ENCODE assay signal across 14 cellular contexts in the genomic region with DNA sequence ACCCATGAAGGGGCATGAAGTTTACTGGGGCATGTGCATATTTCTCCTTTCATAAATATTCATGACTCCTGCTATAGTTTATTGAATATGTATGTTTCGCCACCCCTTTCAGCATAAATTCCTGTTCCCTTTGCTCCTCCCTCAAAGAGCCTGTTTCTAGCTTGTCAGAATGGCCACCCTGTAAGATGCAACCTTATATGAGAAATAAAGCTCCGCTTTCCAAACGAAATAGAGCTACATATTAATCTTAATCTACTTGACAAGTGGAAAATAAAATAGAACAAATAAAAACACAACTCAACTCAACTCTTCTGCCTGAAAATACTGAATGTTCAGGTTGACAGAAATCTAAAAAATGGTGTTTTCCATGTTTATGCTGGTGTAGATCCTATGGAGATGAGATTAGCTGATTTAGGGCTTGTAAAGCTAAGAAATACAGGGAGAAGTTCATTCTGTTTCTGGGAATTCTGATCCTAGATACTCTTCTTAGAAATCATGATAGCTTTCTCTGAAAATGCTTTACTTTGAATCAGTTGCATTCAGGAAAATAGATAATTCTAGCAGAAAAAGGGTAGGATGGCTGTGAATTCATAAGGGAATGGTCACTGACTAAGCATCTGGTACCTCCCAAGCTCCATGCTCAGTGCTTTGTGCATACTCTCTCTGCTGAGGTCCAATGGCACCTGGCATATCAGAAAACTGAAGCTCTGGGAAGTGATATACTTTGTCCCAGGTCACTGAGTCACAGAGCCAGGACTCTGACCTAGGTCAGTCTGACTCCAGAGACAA.
DNase-seq lines count a peak whose midpoint lies in the region; ATAC-seq, FAIRE-seq and TF ChIP-seq lines count a peak whose summit lies in the region.
"Had no signal": no experiment of that assay in that cellular context is flagged by ENCODE, and none has a peak within 500 bp of the region (broad histone marks: within the 10 kb centered on the region; RNA-seq: fewer than 3 reads in every experiment).

No MANE protein-coding gene starts in this region.

- no peaks in the 10 kb centered on the region for H3K27me3 ChIP-seq in CD8-positive, alpha-beta memory T cell (ENCODE audit: insufficient read depth, low read length, poor library complexity, severe bottlenecking)
- H3K27me3 ChIP-seq in PC-9 (ENCODE audit: insufficient read depth, low read depth) (no peaks in the 10 kb centered on the region), K562 (ENCODE audit: control insufficient read depth in 2 of 2, insufficient read depth in 2 of 2, low read length in 2 of 2) (no peaks in the 10 kb centered on the region), small intestine (ENCODE audit: control insufficient read depth in 2 of 2, insufficient read depth in 2 of 2, low read length in 2 of 2) (peaks cover 0 to under 1% of the 10 kb centered on the region in 2 donors)
- H3K27me3 ChIP-seq: BLaER1 had no signal

- no peaks in the 10 kb centered on the region for H3K79me2 ChIP-seq in PC-9 (ENCODE audit: low read depth)
- H3K79me2 ChIP-seq in K562 (ENCODE audit: control insufficient read depth, insufficient read depth, low read length), result peaks cover 23% of the 10 kb centered on the region

- FAIRE-seq in K562 (lab: Jason Lieb, UNC), result peak; percentile 73
- FAIRE-seq in small intestine (lab: Jason Lieb, UNC), result no peak

- H3K9me2 ChIP-seq in PC-9 (ENCODE audit: insufficient read depth), result no peaks in the 10 kb centered on the region

- no peak overlapping the region for H2AFZ ChIP-seq in PC-9
- peak overlapping the region; percentile 67 for H2AFZ ChIP-seq in K562 (ENCODE audit: low read depth, low read length)

- no peaks in the 10 kb centered on the region for H3K4me1 Mint-ChIP-seq in CD8-positive, alpha-beta memory T cell

- WGBS in K562 (ENCODE audit: insufficient coverage, low coverage, missing lambda C conversion rate), result 0% methylated on average over 3 of the region's 3 CpGs
- WGBS in small intestine, 3 donors, result 77 to 92% (median 91%) methylated on average over 3 of the region's 3 CpGs

- no peaks in the 10 kb centered on the region for H3K9me3 Mint-ChIP-seq in CD8-positive, alpha-beta memory T cell

- H3K9ac ChIP-seq in K562 (ENCODE audit: insufficient read depth in 1 of 2, low read depth in 2 of 2, low read length in 2 of 2), result peak overlapping the region; percentile 63 to 69; a peak in 3 of 4 replicates
- H3K9ac ChIP-seq: BLaER1 had no signal

- no peak overlapping the region for H3K4me3 ChIP-seq in CD8-positive, alpha-beta memory T cell (ENCODE audit: low read length)
- H3K4me3 ChIP-seq in PC-9 (no peak overlapping the region), K562 (peak overlapping the region; percentile 10; the same call in 1 of the 2 replicates), small intestine (ENCODE audit: low read depth in 1 of 2, low read length in 2 of 2) (no peak overlapping the region)
- H3K4me3 ChIP-seq: BLaER1 had no signal

- POLR2A ChIA-PET in CD8-positive, alpha-beta memory T cell (lab: Charles Lee), result no interaction called here
- POLR2A ChIA-PET in PC-9 (lab: Charles Lee; ENCODE audit: unreplicated experiment) (no interaction called here), K562 (lab: Yijun Ruan, JAX) (interaction anchor here (1.0 to 1.1 kb wide), 3 partner anchors 10 to 95 kb away, joined by 3 to 4 read pairs (median 4); no protein-coding TSS in a partner anchor)

- peak overlapping the region; percentile 66 for H3K27ac ChIP-seq in CD8-positive, alpha-beta memory T cell (ENCODE audit: low read depth, low read length)
- H3K27ac ChIP-seq in PC-9 (peak overlapping the region; percentile 93), K562 (ENCODE audit: extremely low read depth, low read depth, low read length) (peak overlapping the region; percentile 94), small intestine (ENCODE audit: low read depth in 1 of 2, low read length in 1 of 2) (no peak overlapping the region)
- H3K27ac ChIP-seq: 22Rv1, BLaER1 had no signal

- ATAC-seq in K562 (peak; percentile 76), GM21786 (IDR thresholded peaks at IDR 0.05; ENCODE audit: unreplicated experiment) (no peak), HG03025 (IDR thresholded peaks at IDR 0.05; ENCODE audit: low FRiP score, unreplicated experiment) (no peak)

- TF ChIP-seq EP300 in K562 (IDR thresholded peaks at IDR 0.05; ENCODE audit: low read length), result peak; percentile 94

- no peaks in the 10 kb centered on the region for H3K9me1 ChIP-seq in K562 (ENCODE audit: control insufficient read depth, insufficient read depth, low read length)

- BruUV-seq in PC-9 (replicated peaks; lab: Mats Ljungman, UMichigan) (no TSS peak), K562 (replicated peaks; lab: Mats Ljungman, UMichigan) (no TSS peak)

- peaks cover 4 to 36% of the 10 kb centered on the region in 2 donors for H3K27me3 Mint-ChIP-seq in CD8-positive, alpha-beta memory T cell

- no peaks in the 10 kb centered on the region for H3K36me3 Mint-ChIP-seq in CD8-positive, alpha-beta memory T cell
- H3K36me3 Mint-ChIP-seq: IgD-negative memory B cell had no signal

- TF ChIP-seq POLR2A in K562 (conservative IDR thresholded peaks at IDR 0.05), result no peak

- H4K20me1 ChIP-seq in PC-9 (ENCODE audit: insufficient read depth) (no peaks in the 10 kb centered on the region), K562 (replicated peaks; ENCODE audit: control insufficient read depth, insufficient read depth, low read length) (no peaks in the 10 kb centered on the region)
- H4K20me1 ChIP-seq: BLaER1 had no signal

- CTCF ChIA-PET in CD8-positive, alpha-beta memory T cell (lab: Charles Lee), result no interaction called here
- CTCF ChIA-PET in PC-9 (lab: Charles Lee), result no interaction called here
- CTCF ChIA-PET in K562 (lab: Yijun Ruan, JAX; ENCODE audit: low intra/inter-chr PET ratio), result no interaction called here

- H3F3A ChIP-seq in PC-9 (ENCODE audit: insufficient read depth, low read depth), result peaks cover 10% of the 10 kb centered on the region; the same call in 1 of the 2 replicates

- TF ChIP-seq CTCF in PC-9 (conservative IDR thresholded peaks at IDR 0.05) (no peak), K562 (IDR thresholded peaks at IDR 0.05 in 2 of 3, conservative IDR thresholded peaks at IDR 0.05 in 1 of 3; ENCODE audit: insufficient read depth in 2 of 3, low read depth in 1 of 3, low read length in 3 of 3) (no peak)

- H3K4me3 Mint-ChIP-seq in CD8-positive, alpha-beta memory T cell, result no peak overlapping the region
- H3K4me3 Mint-ChIP-seq: H9, IgD-negative memory B cell had no signal

- H3K4me2 ChIP-seq in PC-9, result peak overlapping the region; percentile 57; the same call in 1 of the 2 replicates
- H3K4me2 ChIP-seq in K562 (ENCODE audit: insufficient read depth, low read length), result peak overlapping the region; percentile 67
- H3K4me2 ChIP-seq: BLaER1 had no signal

- H3K4me1 ChIP-seq in CD8-positive, alpha-beta memory T cell (ENCODE audit: insufficient read depth, low read length), result no peaks in the 10 kb centered on the region
- H3K4me1 ChIP-seq in PC-9 (replicated peaks; ENCODE audit: insufficient read depth), result peaks cover 43% of the 10 kb centered on the region
- peaks cover 18 to 48% of the 10 kb centered on the region in 2 experiments for H3K4me1 ChIP-seq in K562 (replicated peaks in 1 of 2; ENCODE audit: control insufficient read depth in 2 of 2, insufficient read depth in 2 of 2, low read length in 2 of 2)
- no peaks in the 10 kb centered on the region for H3K4me1 ChIP-seq in small intestine (ENCODE audit: control insufficient read depth in 2 of 2, insufficient read depth in 1 of 2, low read depth in 1 of 2, low read length in 1 of 2)
- H3K4me1 ChIP-seq: BLaER1 had no signal

- intact Hi-C loops in PC-9 (cut with micrococcal nuclease; ENCODE audit: unreplicated experiment) (loop anchor here (2.0 to 10.0 kb wide), 5 partner anchors 122 to 546 kb away; a partner anchor contains a TSS), K562 (cut with micrococcal nuclease) (loop anchor here (1.0 to 5.0 kb wide), 3 partner anchors 58 to 184 kb away; a partner anchor contains a TSS)

- H3K27ac Mint-ChIP-seq in CD8-positive, alpha-beta memory T cell, result no peak overlapping the region
- H3K27ac Mint-ChIP-seq: H9, IgD-negative memory B cell had no signal

- TF ChIP-seq RAD21 in K562 (CRISPR knock-in tag; conservative IDR thresholded peaks at IDR 0.05 in 1 of 2, IDR thresholded peaks at IDR 0.05 in 1 of 2), result no peak

- H3K36me3 ChIP-seq in CD8-positive, alpha-beta memory T cell (ENCODE audit: insufficient read depth, low read length), result no peaks in the 10 kb centered on the region
- H3K36me3 ChIP-seq in PC-9 (ENCODE audit: low read depth) (no peaks in the 10 kb centered on the region), K562 (ENCODE audit: control insufficient read depth, insufficient read depth, low read length) (peaks cover 6% of the 10 kb centered on the region; the same call in 2 of the 3 replicates), small intestine (ENCODE audit: control insufficient read depth in 2 of 2, insufficient read depth in 2 of 2, low read length in 2 of 2) (no peaks in the 10 kb centered on the region)
- H3K36me3 ChIP-seq: BLaER1 had no signal

- H3K9me3 ChIP-seq in CD8-positive, alpha-beta memory T cell (ENCODE audit: low read length), result no peaks in the 10 kb centered on the region
- H3K9me3 ChIP-seq in PC-9 (ENCODE audit: insufficient read depth, low read depth) (no peaks in the 10 kb centered on the region), K562 (replicated peaks; ENCODE audit: control insufficient read depth, insufficient read depth, low read depth, low read length) (peaks cover 15% of the 10 kb centered on the region), small intestine (ENCODE audit: control insufficient read depth, low read depth) (no peaks in the 10 kb centered on the region)
- H3K9me3 ChIP-seq: BLaER1 had no signal

- in situ Hi-C loops in K562 (cut with MboI), result loop anchor here (5.0 to 10.0 kb wide), 6 partner anchors 98 to 726 kb away; no protein-coding TSS in a partner anchor

- no peak for DNase-seq in CD8-positive, alpha-beta memory T cell
- DNase-seq in PC-9 (no peak), K562 (ENCODE audit: extremely low read depth in 1 of 4, low spot score in 3 of 4) (peak in 2 of 4 experiments; percentile 45 to 72), small intestine (peak; percentile 68), NCI-H510A (lab: John Stamatoyannopoulos, UW) (no peak)
- DNase-seq: AML-193, DMS 273 treated with DMSO at 0.1 percent for 48 hours, GOT3, H9 had no signal

TF ChIP-seq in K562, 482 proteins besides CTCF, POLR2A, EP300 and RAD21 (continues in another document):
- TF ChIP-seq TRIM24 (IDR thresholded peaks at IDR 0.05), result peak in 1 of 2 experiments; percentile 6; a peak in 1 of 4 replicates
- TF ChIP-seq, protein P1, sequence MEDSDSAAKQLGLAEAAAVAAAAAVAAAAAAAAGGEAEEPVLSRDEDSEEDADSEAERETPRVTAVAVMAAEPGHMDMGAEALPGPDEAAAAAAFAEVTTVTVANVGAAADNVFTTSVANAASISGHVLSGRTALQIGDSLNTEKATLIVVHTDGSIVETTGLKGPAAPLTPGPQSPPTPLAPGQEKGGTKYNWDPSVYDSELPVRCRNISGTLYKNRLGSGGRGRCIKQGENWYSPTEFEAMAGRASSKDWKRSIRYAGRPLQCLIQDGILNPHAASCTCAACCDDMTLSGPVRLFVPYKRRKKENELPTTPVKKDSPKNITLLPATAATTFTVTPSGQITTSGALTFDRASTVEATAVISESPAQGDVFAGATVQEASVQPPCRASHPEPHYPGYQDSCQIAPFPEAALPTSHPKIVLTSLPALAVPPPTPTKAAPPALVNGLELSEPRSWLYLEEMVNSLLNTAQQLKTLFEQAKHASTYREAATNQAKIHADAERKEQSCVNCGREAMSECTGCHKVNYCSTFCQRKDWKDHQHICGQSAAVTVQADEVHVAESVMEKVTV (CRISPR knock-in tag; IDR thresholded peaks at IDR 0.05), result no peak

Comparison
In these comparisons a context has a peak if more than half of its experiments do, and no peak if none do; other contexts are left out.
1. H3K27ac ChIP-seq: peak in CD8-positive, alpha-beta memory T cell (single experiment), PC-9 (single experiment) and K562 (single experiment); none in small intestine (0 of 2).